ENCODE assay signal across 8 cellular contexts in the genomic region with DNA sequence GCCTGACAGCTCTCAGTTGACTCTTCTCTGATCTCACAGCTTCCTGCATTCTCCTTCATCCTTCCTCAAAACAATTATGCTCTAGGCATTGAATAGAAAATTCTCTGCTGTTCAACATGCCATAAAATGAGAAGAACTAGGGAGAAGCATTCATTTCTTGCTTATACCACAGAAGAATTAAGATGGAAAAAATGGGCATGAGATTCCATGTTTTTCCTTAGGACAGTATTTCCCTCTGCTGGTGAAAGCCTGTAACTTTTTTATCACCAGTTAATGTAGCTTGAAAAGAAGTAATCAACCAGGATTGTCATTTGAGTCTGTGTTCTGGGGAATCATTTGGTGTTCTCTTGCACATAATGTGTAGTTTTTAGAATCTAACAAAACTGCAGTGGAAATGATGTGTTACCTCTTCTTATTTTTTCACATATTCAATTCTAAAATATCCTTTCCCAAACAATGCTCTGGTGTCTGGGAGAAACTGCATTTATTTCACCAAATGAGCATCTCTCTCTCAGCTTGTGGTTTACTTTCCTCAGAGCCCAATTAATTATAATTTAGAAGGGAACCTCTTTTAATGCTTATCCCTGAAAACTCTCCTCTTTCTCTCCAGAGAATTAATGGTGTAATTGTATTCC.
DNase-seq lines count a peak whose midpoint lies in the region; ATAC-seq, FAIRE-seq and TF ChIP-seq lines count a peak whose summit lies in the region.

No MANE protein-coding gene starts in this region.

- H3K79me2 ChIP-seq in endothelial cell of umbilical vein (ENCODE audit: control insufficient read depth, insufficient read depth, low read length) = no peaks in the 10 kb centered on the region

- H3K27ac ChIP-seq in endothelial cell of umbilical vein (ENCODE audit: insufficient read depth, low read depth, low read length) = no peak overlapping the region

- no peaks in the 10 kb centered on the region for H3K9me3 ChIP-seq in endothelial cell of umbilical vein (replicated peaks; ENCODE audit: control insufficient read depth, insufficient read depth, low read length)

- no peak overlapping the region for H3K27ac Mint-ChIP-seq in osteocyte (ENCODE audit: unreplicated experiment)
- H3K27ac Mint-ChIP-seq in activated CD4-positive, alpha-beta T cell treated with anti-CD3 and anti-CD28 coated beads, Interleukin-2, amount 10 ng/mL, durations not matched to agents 7 days and 5 days = no peak overlapping the region

- H3K4me1 ChIP-seq in endothelial cell of umbilical vein (ENCODE audit: control insufficient read depth, extremely low read depth, insufficient read depth, low read length) = no peaks in the 10 kb centered on the region

- H3K4me2 ChIP-seq in endothelial cell of umbilical vein (ENCODE audit: insufficient read depth, low read length) = no peak overlapping the region

- DNase-seq in GM06990 (ENCODE audit: extremely low read depth, insufficient read length) (no peak), NCI-H446 treated with DMSO at 0.1 percent for 48 hours (lab: John Stamatoyannopoulos, UW) (peak; percentile 48), endothelial cell of umbilical vein (ENCODE audit: low read depth, low spot score) (peak; percentile 76), osteocyte (ENCODE audit: extremely low spot score, unreplicated experiment) (no peak)
- DNase-seq in activated CD4-positive, alpha-beta T cell treated with anti-CD3 and anti-CD28 coated beads, Interleukin-2, amount 10 ng/mL, durations not matched to agents 7 days and 5 days = no peak
- no peak for DNase-seq in activated CD4-positive, CD25-positive, alpha-beta regulatory T cell (lab: John Stamatoyannopoulos, UW)

- no peak overlapping the region for H3K9ac ChIP-seq in endothelial cell of umbilical vein (replicated peaks; ENCODE audit: extremely low read depth, insufficient read depth, low read length)

- H3K36me3 Mint-ChIP-seq in osteocyte (ENCODE audit: unreplicated experiment) = no peaks in the 10 kb centered on the region
- H3K36me3 Mint-ChIP-seq in activated CD4-positive, alpha-beta T cell treated with anti-CD3 and anti-CD28 coated beads, Interleukin-2, amount 10 ng/mL, durations not matched to agents 7 days and 5 days (ENCODE audit: low read depth) = no peaks in the 10 kb centered on the region

- H3K9me1 ChIP-seq in endothelial cell of umbilical vein (replicated peaks; ENCODE audit: control insufficient read depth, extremely low read depth, insufficient read depth, low read length) = no peaks in the 10 kb centered on the region

- H3K4me1 Mint-ChIP-seq in osteocyte (ENCODE audit: unreplicated experiment) = peaks cover 2% of the 10 kb centered on the region
- H3K4me1 Mint-ChIP-seq in activated CD4-positive, alpha-beta T cell treated with anti-CD3 and anti-CD28 coated beads, Interleukin-2, amount 10 ng/mL, durations not matched to agents 7 days and 5 days = no peaks in the 10 kb centered on the region

- no TSS peak for BruUV-seq in endothelial cell of umbilical vein (replicated peaks; lab: Mats Ljungman, UMichigan)

- H3K27me3 ChIP-seq in GM06990 (replicated peaks; ENCODE audit: control insufficient read depth, insufficient read depth, low read length) = no peaks in the 10 kb centered on the region
- H3K27me3 ChIP-seq in endothelial cell of umbilical vein (ENCODE audit: control insufficient read depth in 2 of 2, insufficient read depth in 2 of 2, low read length in 2 of 2) = no peaks in the 10 kb centered on the region

- H3K36me3 ChIP-seq in GM06990 (ENCODE audit: control insufficient read depth, insufficient read depth, low read length) = no peaks in the 10 kb centered on the region
- H3K36me3 ChIP-seq in endothelial cell of umbilical vein (ENCODE audit: control insufficient read depth in 2 of 2, extremely low read depth in 1 of 2, insufficient read depth in 2 of 2, low read length in 2 of 2) = no peaks in the 10 kb centered on the region

- intact Hi-C loops in endothelial cell of umbilical vein (cut with micrococcal nuclease) = loop anchor here (1.0 to 2.0 kb wide), 3 partner anchors 93 to 391 kb away; a partner anchor contains a TSS

- ATAC-seq in GM21529 (IDR thresholded peaks at IDR 0.05; ENCODE audit: unreplicated experiment) (no peak), HG02973 (IDR thresholded peaks at IDR 0.05; ENCODE audit: unreplicated experiment) (no peak)

- CTCF ChIA-PET in endothelial cell of umbilical vein (lab: Charles Lee) = interaction anchor here (0.6 to 9.7 kb wide), 61 partner anchors 9 to 814 kb away, joined by 3 to 361 read pairs (median 5); a partner anchor contains a TSS
- CTCF ChIA-PET in activated CD4-positive, alpha-beta T cell treated with anti-CD3 and anti-CD28 coated beads, Interleukin-2, amount 10 ng/mL, durations not matched to agents 7 days and 5 days (lab: Charles Lee) = interaction anchor here (1.0 kb wide), 1 partner anchor 11 kb away, joined by 3 read pairs; no protein-coding TSS in a partner anchor

- H4K20me1 ChIP-seq in endothelial cell of umbilical vein (replicated peaks; ENCODE audit: control insufficient read depth, extremely low read depth, insufficient read depth, low read length) = no peaks in the 10 kb centered on the region

- no peak overlapping the region for H2AFZ ChIP-seq in endothelial cell of umbilical vein (ENCODE audit: low read depth, low read length)

- H3K4me3 Mint-ChIP-seq in osteocyte (ENCODE audit: unreplicated experiment) = no peak overlapping the region
- no peak overlapping the region for H3K4me3 Mint-ChIP-seq in activated CD4-positive, alpha-beta T cell treated with anti-CD3 and anti-CD28 coated beads, Interleukin-2, amount 10 ng/mL, durations not matched to agents 7 days and 5 days

- TF ChIP-seq CTCF in GM06990 (IDR thresholded peaks at IDR 0.05; ENCODE audit: insufficient read depth, low read length, poor library complexity, severe bottlenecking) (peak; percentile 44), endothelial cell of umbilical vein (IDR thresholded peaks at IDR 0.05; ENCODE audit: extremely low read depth in 1 of 2, insufficient read depth in 1 of 2, low read depth in 1 of 2, low read length in 2 of 2) (peak; percentile 40 to 50), osteocyte (IDR thresholded peaks at IDR 0.05) (peak; percentile 80)

- dilution Hi-C loops in endothelial cell of umbilical vein (cut with MboI; ENCODE audit: extremely low pct_ligation_motif_present, low sequenced_read_pairs) = no loop called here

- no peaks in the 10 kb centered on the region for H3K9me3 Mint-ChIP-seq in osteocyte (ENCODE audit: unreplicated experiment)
- H3K9me3 Mint-ChIP-seq in activated CD4-positive, alpha-beta T cell treated with anti-CD3 and anti-CD28 coated beads, Interleukin-2, amount 10 ng/mL, durations not matched to agents 7 days and 5 days = no peaks in the 10 kb centered on the region

- peak; percentile 15 for FAIRE-seq in endothelial cell of umbilical vein (lab: Jason Lieb, UNC)

- H3K27me3 Mint-ChIP-seq in osteocyte (ENCODE audit: unreplicated experiment) = peaks cover 8% of the 10 kb centered on the region
- H3K27me3 Mint-ChIP-seq in activated CD4-positive, alpha-beta T cell treated with anti-CD3 and anti-CD28 coated beads, Interleukin-2, amount 10 ng/mL, durations not matched to agents 7 days and 5 days = peaks cover 5% of the 10 kb centered on the region

- H3K4me3 ChIP-seq in GM06990 (replicated peaks; ENCODE audit: low read depth, low read length) = no peak overlapping the region
- no peak overlapping the region for H3K4me3 ChIP-seq in endothelial cell of umbilical vein (replicated peaks in 1 of 3; ENCODE audit: insufficient read depth in 1 of 3, low read depth in 1 of 3, low read length in 3 of 3)

- TF ChIP-seq POLR2A in endothelial cell of umbilical vein (IDR thresholded peaks at IDR 0.05; ENCODE audit: low read depth, low read length) = no peak

- POLR2A ChIA-PET in endothelial cell of umbilical vein (lab: Charles Lee) = interaction anchor here (1.2 to 1.8 kb wide), 2 partner anchors 93 to 177 kb away, joined by 7 read pairs; a partner anchor contains a TSS
- POLR2A ChIA-PET in activated CD4-positive, alpha-beta T cell treated with anti-CD3 and anti-CD28 coated beads, Interleukin-2, amount 10 ng/mL, durations not matched to agents 7 days and 5 days (lab: Charles Lee) = interaction anchor here (0.6 kb wide), 1 partner anchor 39 kb away, joined by 3 read pairs; no protein-coding TSS in a partner anchor

TF ChIP-seq in endothelial cell of umbilical vein, 7 proteins besides CTCF, POLR2A, EP300 and RAD21:
- TF ChIP-seq, protein P1, sequence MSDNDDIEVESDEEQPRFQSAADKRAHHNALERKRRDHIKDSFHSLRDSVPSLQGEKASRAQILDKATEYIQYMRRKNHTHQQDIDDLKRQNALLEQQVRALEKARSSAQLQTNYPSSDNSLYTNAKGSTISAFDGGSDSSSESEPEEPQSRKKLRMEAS (IDR thresholded peaks at IDR 0.05; ENCODE audit: insufficient read depth, insufficient read length) = no peak
- TF ChIP-seq FOS (IDR thresholded peaks at IDR 0.05; ENCODE audit: borderline replicate concordance, insufficient read depth, low read length) (no peak), GATA2 (IDR thresholded peaks at IDR 0.05; ENCODE audit: insufficient read depth, insufficient read length, low read depth, low read length) (no peak), EZH2 (IDR thresholded peaks at IDR 0.05; ENCODE audit: borderline replicate concordance, low read depth, low read length, severe bottlenecking) (no peak), JUN (IDR thresholded peaks at IDR 0.05; ENCODE audit: borderline replicate concordance, insufficient read depth, insufficient read length, low read depth) (no peak), POLR2AphosphoS5 (IDR thresholded peaks at IDR 0.05; ENCODE audit: insufficient read depth, low read depth, low read length) (no peak), MYC (IDR thresholded peaks at IDR 0.05; ENCODE audit: low read depth, low read length) (no peak)

Comparison
In these comparisons a context has a peak if more than half of its experiments do, and no peak if none do; other contexts are left out.
1. DNase-seq: peak in NCI-H446 treated with DMSO at 0.1 percent for 48 hours (single experiment) and endothelial cell of umbilical vein (single experiment); none in GM06990 (single experiment), osteocyte (single experiment), activated CD4-positive, alpha-beta T cell treated with anti-CD3 and anti-CD28 coated beads, Interleukin-2, amount 10 ng/mL, durations not matched to agents 7 days and 5 days (single experiment) and activated CD4-positive, CD25-positive, alpha-beta regulatory T cell (0 of 4).
2. Peak in every context shown above with its lines, with median percentiles within 50 percentile points of each other: CTCF ChIP-seq.